ENCODE assay signal across 13 cellular contexts in genomic region chr17:66406701-66407644, GRCh38.
DNase-seq lines count a peak whose midpoint lies in the region; ATAC-seq, FAIRE-seq and TF ChIP-seq lines count a peak whose summit lies in the region.
"Had no signal": no experiment of that assay in that cellular context is flagged by ENCODE, and none has a peak within 500 bp of the region (broad histone marks: within the 10 kb centered on the region; RNA-seq: fewer than 3 reads in every experiment).

No MANE protein-coding gene starts in this region.

- H2AFZ ChIP-seq in SU-DHL-6 (ENCODE audit: low read depth, low read length, severe bottlenecking) (no peak overlapping the region), K562 (ENCODE audit: low read depth, low read length) (no peak overlapping the region)

- TF ChIP-seq CTCF in SU-DHL-6 (IDR thresholded peaks at IDR 0.05; ENCODE audit: insufficient read depth, low read length, poor library complexity, severe bottlenecking) = no peak
- TF ChIP-seq CTCF in K562 (IDR thresholded peaks at IDR 0.05 in 2 of 3, conservative IDR thresholded peaks at IDR 0.05 in 1 of 3; ENCODE audit: insufficient read depth in 2 of 3, low read depth in 1 of 3, low read length in 3 of 3) = no peak
- no peak for TF ChIP-seq CTCF in omental fat pad (IDR thresholded peaks at IDR 0.05)

- no peak overlapping the region for H3K4me2 ChIP-seq in SU-DHL-6 (ENCODE audit: low read depth, low read length, poor library complexity, severe bottlenecking)
- peak overlapping the region; percentile 8; the same call in 1 of the 2 replicates for H3K4me2 ChIP-seq in K562 (ENCODE audit: insufficient read depth, low read length)
- H3K4me2 ChIP-seq: smooth muscle cell had no signal

- H3K36me3 ChIP-seq in SU-DHL-6 (ENCODE audit: low read length) (no peaks in the 10 kb centered on the region), K562 (ENCODE audit: control insufficient read depth, insufficient read depth, low read length) (no peaks in the 10 kb centered on the region)
- H3K36me3 ChIP-seq: adrenal gland, vagina had no signal

- H3K9me2 ChIP-seq in SU-DHL-6 (replicated peaks; ENCODE audit: insufficient read depth, low read length) = no peaks in the 10 kb centered on the region

- H3F3A ChIP-seq in SU-DHL-6 (ENCODE audit: insufficient read depth) = peaks cover 37% of the 10 kb centered on the region; the same call in 1 of the 2 replicates

- TF ChIP-seq EP300 in K562 (IDR thresholded peaks at IDR 0.05; ENCODE audit: low read length) = no peak

- H3K9me1 ChIP-seq in K562 (ENCODE audit: control insufficient read depth, insufficient read depth, low read length) = no peaks in the 10 kb centered on the region

- POLR2A ChIA-PET in K562 (lab: Yijun Ruan, JAX) = no interaction called here

- no TSS peak for BruUV-seq in K562 (replicated peaks; lab: Mats Ljungman, UMichigan)

- ATAC-seq in K562 (peak; percentile 73), omental fat pad (ENCODE audit: low FRiP score) (no peak)
- ATAC-seq: stimulated activated naive B cell treated with anti-CD40 and anti-IgM and Interleukin-4, amounts not matched to agents 10 μg/mL and 1 μg/mL and 100 μg/mL, for 72 hours had no signal

- peak overlapping the region; percentile 24; the same call in 1 of the 2 replicates for H3K27ac ChIP-seq in SU-DHL-6 (ENCODE audit: low read depth, low read length)
- no peak overlapping the region for H3K27ac ChIP-seq in K562 (ENCODE audit: extremely low read depth, low read depth, low read length)
- H3K27ac ChIP-seq: adrenal gland, vagina had no signal

- in situ Hi-C loops in K562 (cut with MboI) = no loop called here

- 27% methylated on average over 11 of the region's 12 CpGs for WGBS in K562 (ENCODE audit: insufficient coverage, low coverage, missing lambda C conversion rate)

- H3K27me3 ChIP-seq in SU-DHL-6 (ENCODE audit: low read length) = no peaks in the 10 kb centered on the region
- H3K27me3 ChIP-seq in K562 (ENCODE audit: control insufficient read depth in 2 of 2, insufficient read depth in 2 of 2, low read length in 2 of 2) = no peaks in the 10 kb centered on the region
- H3K27me3 ChIP-seq: adrenal gland, vagina had no signal

- intact Hi-C loops in K562 (cut with micrococcal nuclease) = loop anchor here (10.0 kb wide), 1 partner anchor 102 kb away; the partner anchor contains the start of gene PRKCA

- no peak overlapping the region for H3K9ac ChIP-seq in SU-DHL-6 (ENCODE audit: low read length)
- H3K9ac ChIP-seq in K562 (ENCODE audit: insufficient read depth in 1 of 2, low read depth in 2 of 2, low read length in 2 of 2) = no peak overlapping the region; a peak in 1 of 4 replicates

- CTCF ChIA-PET in K562 (lab: Yijun Ruan, JAX; ENCODE audit: low intra/inter-chr PET ratio) = no interaction called here

- no peak overlapping the region for H3K4me3 ChIP-seq in SU-DHL-6 (ENCODE audit: insufficient read depth, low read length, poor library complexity, severe bottlenecking)
- H3K4me3 ChIP-seq in K562 = no peak overlapping the region
- H3K4me3 ChIP-seq: adrenal gland, smooth muscle cell, vagina had no signal

- no peaks in the 10 kb centered on the region for H4K20me1 ChIP-seq in SU-DHL-6 (ENCODE audit: low read depth, low read length)
- H4K20me1 ChIP-seq in K562 (replicated peaks; ENCODE audit: control insufficient read depth, insufficient read depth, low read length) = 0 out of 2 replicates have a peak, but pooled peaks cover 13% of the 10 kb centered on the region

- peak; percentile 73 for FAIRE-seq in K562 (lab: Jason Lieb, UNC)

- H3K9me3 ChIP-seq in SU-DHL-6 (ENCODE audit: insufficient read depth, low read length) (no peaks in the 10 kb centered on the region), K562 (replicated peaks; ENCODE audit: control insufficient read depth, insufficient read depth, low read depth, low read length) (no peaks in the 10 kb centered on the region)
- H3K9me3 ChIP-seq: adrenal gland, vagina had no signal

- H3K79me2 ChIP-seq in SU-DHL-6 (ENCODE audit: insufficient read depth, low read length) (peaks cover 96% of the 10 kb centered on the region), K562 (ENCODE audit: control insufficient read depth, insufficient read depth, low read length) (peaks cover 13% of the 10 kb centered on the region; the same call in 2 of the 3 replicates)

- DNase-seq in activated naive CD4-positive, alpha-beta T cell treated with Interleukin-2 at 50 U/mL for 16 hours = peak; percentile 19
- no peak for DNase-seq in activated naive CD4-positive, alpha-beta T cell (lab: John Stamatoyannopoulos, UW)
- DNase-seq in K562 (ENCODE audit: extremely low read depth in 1 of 4, low spot score in 3 of 4) (peak in 2 of 4 experiments; percentile 15 to 35), DMS53 treated with DMSO at 0.1 percent for 48 hours (lab: John Stamatoyannopoulos, UW; ENCODE audit: unreplicated experiment) (no peak), NOMO-1 (lab: John Stamatoyannopoulos, UW; ENCODE audit: unreplicated experiment in 2 of 2) (no peak), epidermal melanocyte (ENCODE audit: insufficient read length, low spot score) (no peak), omental fat pad (ENCODE audit: low spot score) (no peak)
- DNase-seq: adrenal gland; SHP77; stimulated activated naive B cell treated with anti-CD40 and anti-IgM and Interleukin-4, amounts not matched to agents 10 μg/mL and 1 μg/mL and 100 μg/mL, for 72 hours had no signal

- H3K4me1 ChIP-seq in K562 (replicated peaks in 1 of 2; ENCODE audit: control insufficient read depth in 2 of 2, insufficient read depth in 2 of 2, low read length in 2 of 2) = peaks cover 0 to 8% of the 10 kb centered on the region in 2 experiments; a peak in 3 of 5 replicates

- no peak for TF ChIP-seq RAD21 in K562 (CRISPR knock-in tag; conservative IDR thresholded peaks at IDR 0.05 in 1 of 2, IDR thresholded peaks at IDR 0.05 in 1 of 2)

- TF ChIP-seq POLR2A in K562 (conservative IDR thresholded peaks at IDR 0.05) = no peak

TF ChIP-seq in K562, 482 proteins besides CTCF, POLR2A, EP300 and RAD21:
- TF ChIP-seq OTX1 (CRISPR knock-in tag; IDR thresholded peaks at IDR 0.05) = no peak
- peak; percentile 14 for TF ChIP-seq PRDM10 (IDR thresholded peaks at IDR 0.05; ENCODE audit: partially characterized antibody)
- TF ChIP-seq PBX2 (CRISPR knock-in tag; IDR thresholded peaks at IDR 0.05; ENCODE audit: low read depth) = no peak
- no peak for TF ChIP-seq PBX2 (tag; conservative IDR thresholded peaks at IDR 0.05; ENCODE audit: low read depth)
- no peak for TF ChIP-seq SIRT6 (IDR thresholded peaks at IDR 0.05; ENCODE audit: low read depth, low read length)
- no peak for TF ChIP-seq NBN (IDR thresholded peaks at IDR 0.05; ENCODE audit: low read depth)
- TF ChIP-seq ZNF311 (CRISPR knock-in tag; IDR thresholded peaks at IDR 0.05) = no peak
